8 cellular contexts compared by ENCODE assay signal in genomic region chr6:30614044-30614842, GRCh38. TPM values are rescaled to one million over a fixed set of nuclear protein-coding genes. Genes with fewer than 3 reads are reported as not detected.
DNase-seq lines count a peak whose midpoint lies in the region; ATAC-seq, FAIRE-seq and TF ChIP-seq lines count a peak whose summit lies in the region.

No MANE protein-coding gene starts in this region.

- no peak for DNase-seq in esophagus squamous epithelium (lab: John Stamatoyannopoulos, UW)
- peak; percentile 59 for DNase-seq in sigmoid colon
- DNase-seq in GM19238 (ENCODE audit: insufficient read length, low spot score): no peak
- DNase-seq in stimulated activated naive CD4-positive, alpha-beta T cell treated with Interleukin-2 at 50 U/mL for 16 hours (lab: John Stamatoyannopoulos, UW): no peak
- DNase-seq in RCC 7860 (ENCODE audit: low spot score): no peak
- DNase-seq in iPS-NIHi11 (ENCODE audit: low spot score): no peak

- ATAC-seq in GM18505 (IDR thresholded peaks at IDR 0.05; ENCODE audit: unreplicated experiment): no peak

- H3K27me3 ChIP-seq in esophagus squamous epithelium (no peaks in the 10 kb centered on the region), sigmoid colon (no peaks in the 10 kb centered on the region)

- H3K4me3 ChIP-seq in esophagus squamous epithelium (peak overlapping the region; percentile 7 to 92 (median 62)), sigmoid colon (peak overlapping the region; percentile 59 to 79 (median 72))

- no peak for FAIRE-seq in RCC 7860 (lab: Jason Lieb, UNC)

- peak; percentile 52 for TF ChIP-seq POLR2A in GM18505 (IDR thresholded peaks at IDR 0.05; ENCODE audit: borderline replicate concordance, extremely low read depth, insufficient read depth, insufficient read length)
- peak; percentile 34; the same call in 1 of the 2 replicates for TF ChIP-seq POLR2A in Raji (IDR thresholded peaks at IDR 0.05; ENCODE audit: insufficient read depth, low read depth, low read length)
- TF ChIP-seq POLR2A in esophagus squamous epithelium (IDR thresholded peaks at IDR 0.05): no peak
- no peak for TF ChIP-seq POLR2A in sigmoid colon (IDR thresholded peaks at IDR 0.05)

- H3K36me3 ChIP-seq in esophagus squamous epithelium (peaks cover 0 to 26% (median 3%) of the 10 kb centered on the region in 3 donors), sigmoid colon (peaks cover 9 to 16% (median 12%) of the 10 kb centered on the region in 4 donors)

- H3K27ac ChIP-seq in esophagus squamous epithelium: peak overlapping the region; percentile 84 to 98 (median 96)
- peak overlapping the region; percentile 89 to 98 (median 95) for H3K27ac ChIP-seq in sigmoid colon

- TF ChIP-seq CTCF in esophagus squamous epithelium (IDR thresholded peaks at IDR 0.05): no peak
- no peak for TF ChIP-seq CTCF in sigmoid colon (IDR thresholded peaks at IDR 0.05)

- H3K9me3 ChIP-seq in esophagus squamous epithelium: no peaks in the 10 kb centered on the region
- no peaks in the 10 kb centered on the region for H3K9me3 ChIP-seq in sigmoid colon

- WGBS in esophagus squamous epithelium, 2 donors: 20 to 23% methylated on average over 8 of the region's 8 CpGs
- 21 to 27% methylated on average over 8 of the region's 8 CpGs for WGBS in sigmoid colon, 2 donors

- no peak for TF ChIP-seq EP300 in sigmoid colon (IDR thresholded peaks at IDR 0.05)

- H3K4me1 ChIP-seq in esophagus squamous epithelium: peaks cover 6 to 68% (median 30%) of the 10 kb centered on the region in 3 donors
- H3K4me1 ChIP-seq in sigmoid colon: peaks cover 0 to 65% (median 60%) of the 10 kb centered on the region in 4 donors

- intact Hi-C loops in esophagus squamous epithelium (cut with DNase I) (no loop called here), sigmoid colon (cut with DNase I) (loop anchor here (10.0 kb wide), 1 partner anchor 1211 kb away; the partner anchor contains the start of gene HSPA1B)

RNA-seq across cellular contexts. Expression of gene PPP1R10, which starts 2.8 kb away (rescaled TPM):
- total RNA-seq in esophagus squamous epithelium (10 to 100 TPM; 24.2 to 32.6 (median 25.9) TPM), sigmoid colon (10 to 100 TPM; 18.5 to 30.2 (median 28.3) TPM)
- polyA plus RNA-seq in sigmoid colon: 10 to 100 TPM; 13.8 to 30.6 (median 18.7) TPM

RNA-seq across cellular contexts. Expression of gene MRPS18B, which starts 3.4 kb away (rescaled TPM):
- total RNA-seq in esophagus squamous epithelium (10 to 100 TPM; 31.0 to 56.3 (median 40.6) TPM), sigmoid colon (10 to 100 TPM; 36.3 to 58.9 (median 48.4) TPM)
- polyA plus RNA-seq in sigmoid colon: 10 to 100 TPM; 74.5 to 81.2 (median 78.6) TPM

RNA-seq across cellular contexts. Expression of gene ATAT1, which starts 12.4 kb away (rescaled TPM):
- 1 to 10 TPM; 5.0 to 6.7 (median 6.3) TPM for total RNA-seq in esophagus squamous epithelium
- 1 to 10 TPM; 2.6 to 7.2 (median 4.8) TPM for total RNA-seq in sigmoid colon
- polyA plus RNA-seq in sigmoid colon: 1 to 10 TPM; 3.0 to 8.5 (median 4.2) TPM

RNA-seq across cellular contexts. Expression of gene C6orf136, which starts 32.7 kb away (rescaled TPM):
- total RNA-seq in esophagus squamous epithelium (10 to 100 TPM in 3 of 4 donors, 1 to 10 TPM in 1; 8.3 to 17.5 (median 12.7) TPM), sigmoid colon (10 to 100 TPM in 2 of 4 donors, 1 to 10 TPM in 2; 7.8 to 36.7 (median 20.7) TPM)
- 10 to 100 TPM; 51.1 to 60.8 (median 52.3) TPM for polyA plus RNA-seq in sigmoid colon

RNA-seq across cellular contexts. Expression of gene ABCF1, which starts 43.0 kb away (rescaled TPM):
- total RNA-seq in esophagus squamous epithelium (10 to 100 TPM; 31.0 to 42.3 (median 36.0) TPM), sigmoid colon (10 to 100 TPM; 26.9 to 38.8 (median 33.6) TPM)
- 10 to 100 TPM; 17.4 to 46.7 (median 25.4) TPM for polyA plus RNA-seq in sigmoid colon

Comparison
In these comparisons a context has a peak if more than half of its experiments do, and no peak if none do; other contexts are left out.
1. POLR2A ChIP-seq: peak in GM18505 (single experiment) and Raji (single experiment); none in esophagus squamous epithelium (0 of 4) and sigmoid colon (0 of 2).